Comparison of ENCODE assay signal across 8 cellular contexts in genomic region chr7:142669074-142669654, GRCh38.
DNase-seq lines count a peak whose midpoint lies in the region; ATAC-seq and TF ChIP-seq lines count a peak whose summit lies in the region.

No MANE protein-coding gene starts in this region.

- TF ChIP-seq CTCF in mesothelial cell of epicardium (IDR thresholded peaks at IDR 0.05; ENCODE audit: unreplicated experiment), result peak; percentile 51

- peak; percentile 42 for ATAC-seq in HG02763 (IDR thresholded peaks at IDR 0.05; ENCODE audit: unreplicated experiment)
- no peak for ATAC-seq in activated naive CD8-positive, alpha-beta T cell treated with anti-CD3 and anti-CD28 coated beads, Interleukin-2, amount 10 ng/mL, durations not matched to agents 7 days and 5 days (ENCODE audit: low read depth)
- ATAC-seq in HG02642 (IDR thresholded peaks at IDR 0.05; ENCODE audit: poor library complexity, unreplicated experiment), result no peak
- ATAC-seq in GM21786 (IDR thresholded peaks at IDR 0.05; ENCODE audit: unreplicated experiment), result no peak
- ATAC-seq in HG03442 (IDR thresholded peaks at IDR 0.05; ENCODE audit: unreplicated experiment), result no peak

- DNase-seq in COLO829 (ENCODE audit: low spot score) (peak; percentile 19), mesothelial cell of epicardium (ENCODE audit: low spot score in 2 of 2, unreplicated experiment in 2 of 2) (no peak), DMS114 treated with DMSO at 0.1 percent for 48 hours (lab: John Stamatoyannopoulos, UW; ENCODE audit: unreplicated experiment) (no peak)
- no peak for DNase-seq in activated naive CD8-positive, alpha-beta T cell treated with anti-CD3 and anti-CD28 coated beads, Interleukin-2, amount 10 ng/mL, durations not matched to agents 7 days and 5 days

- H3K27ac Mint-ChIP-seq in activated naive CD8-positive, alpha-beta T cell treated with anti-CD3 and anti-CD28 coated beads, Interleukin-2, amount 10 ng/mL, durations not matched to agents 7 days and 5 days, result no peak overlapping the region
- H3K27ac Mint-ChIP-seq in mesothelial cell of epicardium, result no peak overlapping the region

- peaks cover 3% of the 10 kb centered on the region for H3K36me3 Mint-ChIP-seq in activated naive CD8-positive, alpha-beta T cell treated with anti-CD3 and anti-CD28 coated beads, Interleukin-2, amount 10 ng/mL, durations not matched to agents 7 days and 5 days
- no peaks in the 10 kb centered on the region for H3K36me3 Mint-ChIP-seq in mesothelial cell of epicardium

- no peaks in the 10 kb centered on the region for H3K9me3 Mint-ChIP-seq in activated naive CD8-positive, alpha-beta T cell treated with anti-CD3 and anti-CD28 coated beads, Interleukin-2, amount 10 ng/mL, durations not matched to agents 7 days and 5 days
- H3K9me3 Mint-ChIP-seq in mesothelial cell of epicardium, result no peaks in the 10 kb centered on the region

- POLR2A ChIA-PET in activated naive CD8-positive, alpha-beta T cell treated with anti-CD3 and anti-CD28 coated beads, Interleukin-2, amount 10 ng/mL, durations not matched to agents 7 days and 5 days (lab: Charles Lee), result no interaction called here

- H3K27me3 Mint-ChIP-seq in activated naive CD8-positive, alpha-beta T cell treated with anti-CD3 and anti-CD28 coated beads, Interleukin-2, amount 10 ng/mL, durations not matched to agents 7 days and 5 days, result peaks cover 1% of the 10 kb centered on the region
- peaks cover 2% of the 10 kb centered on the region for H3K27me3 Mint-ChIP-seq in mesothelial cell of epicardium (ENCODE audit: low read depth)

- peaks cover 34% of the 10 kb centered on the region for H3K4me1 Mint-ChIP-seq in activated naive CD8-positive, alpha-beta T cell treated with anti-CD3 and anti-CD28 coated beads, Interleukin-2, amount 10 ng/mL, durations not matched to agents 7 days and 5 days
- H3K4me1 Mint-ChIP-seq in mesothelial cell of epicardium, result no peaks in the 10 kb centered on the region

- H3K4me3 Mint-ChIP-seq in activated naive CD8-positive, alpha-beta T cell treated with anti-CD3 and anti-CD28 coated beads, Interleukin-2, amount 10 ng/mL, durations not matched to agents 7 days and 5 days, result peak overlapping the region; percentile 59
- H3K4me3 Mint-ChIP-seq in mesothelial cell of epicardium, result no peak overlapping the region
